In genomic region chr1:145859491-145860159, GRCh38 we compare ENCODE assay signal across 8 cellular contexts. TPM values are rescaled to one million over a fixed set of nuclear protein-coding genes. Genes with fewer than 3 reads are reported as not detected.
DNase-seq lines count a peak whose midpoint lies in the region; ATAC-seq and TF ChIP-seq lines count a peak whose summit lies in the region.

No MANE protein-coding gene starts in this region.

- H3K79me2 ChIP-seq in KMS-11 (ENCODE audit: insufficient read depth, low read depth), result no peaks in the 10 kb centered on the region

- TF ChIP-seq CTCF in KMS-11 (conservative IDR thresholded peaks at IDR 0.05; ENCODE audit: low read depth, low read length) (peak; percentile 7; the same call in 1 of the 2 replicates), natural killer cell (IDR thresholded peaks at IDR 0.05) (no peak)

- H3K4me3 Mint-ChIP-seq in activated T-helper 17 cell treated with anti-CD3 and anti-CD28 coated beads, Interleukin-2, amount 50 U/mL, for 72 hours, result peak overlapping the region; percentile 90
- H3K4me3 Mint-ChIP-seq in natural killer cell, result peak overlapping the region; percentile 94

- ATAC-seq in GM21723 (IDR thresholded peaks at IDR 0.05; ENCODE audit: unreplicated experiment) (peak; percentile 75), natural killer cell (peak; percentile 74 to 87 (median 75))
- ATAC-seq in activated T-helper 17 cell treated with anti-CD3 and anti-CD28 coated beads, Interleukin-2, amount 50 U/mL, for 72 hours (replicated peaks), result peak; percentile 85
- peak; percentile 85 for ATAC-seq in stimulated activated naive CD8-positive, alpha-beta T cell treated with anti-CD3 and anti-CD28 coated beads, Interleukin-15, Interleukin-2, amounts not matched to agents 100 U/mL and 50 U/mL, for 24 hours

- H2AFZ ChIP-seq in KMS-11 (ENCODE audit: low read depth), result peak overlapping the region; percentile 93

- H3K36me3 Mint-ChIP-seq in activated T-helper 17 cell treated with anti-CD3 and anti-CD28 coated beads, Interleukin-2, amount 50 U/mL, for 72 hours (ENCODE audit: low read depth), result peaks cover 22% of the 10 kb centered on the region
- peaks cover 8% of the 10 kb centered on the region for H3K36me3 Mint-ChIP-seq in natural killer cell

- H3K4me2 ChIP-seq in KMS-11, result peak overlapping the region; percentile 74

- DNase-seq in DMS79 (lab: John Stamatoyannopoulos, UW), result peak; percentile 62
- DNase-seq in RKO (ENCODE audit: low spot score), result peak; percentile 87
- peak; percentile 82 for DNase-seq in fibroblast of peridontal ligament (ENCODE audit: extremely low read depth)
- peak; percentile 73 for DNase-seq in natural killer cell
- peak; percentile 88 for DNase-seq in stimulated activated naive CD8-positive, alpha-beta T cell treated with anti-CD3 and anti-CD28 coated beads, Interleukin-15, Interleukin-2, amounts not matched to agents 100 U/mL and 50 U/mL, for 24 hours

- H3K4me3 ChIP-seq in KMS-11 (IDR thresholded peaks at IDR 0.05; ENCODE audit: insufficient read depth, low read depth, low read length), result peak overlapping the region; percentile 100

- peak overlapping the region; percentile 78 for H3K27ac Mint-ChIP-seq in activated T-helper 17 cell treated with anti-CD3 and anti-CD28 coated beads, Interleukin-2, amount 50 U/mL, for 72 hours
- H3K27ac Mint-ChIP-seq in natural killer cell, result peak overlapping the region; percentile 79 to 96

- H3K27me3 ChIP-seq in KMS-11 (ENCODE audit: insufficient read depth, low read depth), result no peaks in the 10 kb centered on the region; the same call in 1 of the 2 replicates

- intact Hi-C loops in natural killer cell (cut with micrococcal nuclease), result loop anchor here (2.0 to 5.0 kb wide), 2 partner anchors 59 to 178 kb away; partner anchors contain the start of gene PEX11B

- H3K9me3 Mint-ChIP-seq in activated T-helper 17 cell treated with anti-CD3 and anti-CD28 coated beads, Interleukin-2, amount 50 U/mL, for 72 hours, result no peaks in the 10 kb centered on the region
- H3K9me3 Mint-ChIP-seq in natural killer cell, result no peaks in the 10 kb centered on the region

- peaks cover 4% of the 10 kb centered on the region; the same call in 1 of the 2 replicates for H3K36me3 ChIP-seq in KMS-11 (ENCODE audit: insufficient read depth)

- peaks cover 17% of the 10 kb centered on the region for H3K4me1 ChIP-seq in KMS-11 (ENCODE audit: low read depth, poor library complexity, severe bottlenecking)

- H3K27me3 Mint-ChIP-seq in activated T-helper 17 cell treated with anti-CD3 and anti-CD28 coated beads, Interleukin-2, amount 50 U/mL, for 72 hours, result no peaks in the 10 kb centered on the region
- H3K27me3 Mint-ChIP-seq in natural killer cell (ENCODE audit: low read depth in 2 of 2), result no peaks in the 10 kb centered on the region

- H3K27ac ChIP-seq in KMS-11, result peak overlapping the region; percentile 22

- H3K4me1 Mint-ChIP-seq in activated T-helper 17 cell treated with anti-CD3 and anti-CD28 coated beads, Interleukin-2, amount 50 U/mL, for 72 hours, result peaks cover 14% of the 10 kb centered on the region
- H3K4me1 Mint-ChIP-seq in natural killer cell, result peaks cover 11 to 36% of the 10 kb centered on the region in 2 donors

- H4K20me1 ChIP-seq in KMS-11 (ENCODE audit: insufficient read depth), result no peaks in the 10 kb centered on the region

- H3K9ac ChIP-seq in KMS-11, result peak overlapping the region; percentile 35; the same call in 1 of the 2 replicates

RNA-seq across cellular contexts. Expression of gene PIAS3, which starts 0.7 kb away (rescaled TPM):
- total RNA-seq in activated T-helper 17 cell treated with anti-CD3 and anti-CD28 coated beads, Interleukin-2, amount 50 U/mL, for 72 hours, result 10 to 100 TPM; 16.3 to 24.6 TPM
- total RNA-seq in natural killer cell, result 10 to 100 TPM; 40.1 to 53.3 (median 51.0) TPM

RNA-seq across cellular contexts. Expression of gene NUDT17, which starts 14.2 kb away (rescaled TPM):
- total RNA-seq in activated T-helper 17 cell treated with anti-CD3 and anti-CD28 coated beads, Interleukin-2, amount 50 U/mL, for 72 hours, result 1 to 10 TPM; 2.3 to 2.7 TPM
- 1 to 10 TPM; 3.3 to 4.9 (median 3.4) TPM for total RNA-seq in natural killer cell

RNA-seq across cellular contexts. Expression of gene ANKRD35, which starts 26.0 kb away (rescaled TPM):
- under 1 TPM; 0.29 to 0.56 TPM for total RNA-seq in activated T-helper 17 cell treated with anti-CD3 and anti-CD28 coated beads, Interleukin-2, amount 50 U/mL, for 72 hours
- under 1 TPM; 0.14 to 0.23 (median 0.23) TPM for total RNA-seq in natural killer cell

RNA-seq across cellular contexts. Expression of gene POLR3C, which starts 35.6 kb away (rescaled TPM):
- total RNA-seq in activated T-helper 17 cell treated with anti-CD3 and anti-CD28 coated beads, Interleukin-2, amount 50 U/mL, for 72 hours, result 10 to 100 TPM; 20.4 to 22.2 TPM
- total RNA-seq in natural killer cell, result 10 to 100 TPM; 26.4 to 37.2 (median 27.5) TPM

RNA-seq across cellular contexts. Expression of gene RNF115, which starts 35.7 kb away (rescaled TPM):
- total RNA-seq in activated T-helper 17 cell treated with anti-CD3 and anti-CD28 coated beads, Interleukin-2, amount 50 U/mL, for 72 hours, result 1 to 10 TPM; 7.9 to 9.3 TPM
- 10 to 100 TPM; 26.7 to 31.8 (median 30.8) TPM for total RNA-seq in natural killer cell

Comparison
In these comparisons a context has a peak if more than half of its experiments do, and no peak if none do; other contexts are left out.
1. Peak in every context shown above with its lines: DNase-seq, ATAC-seq, H3K4me3 ChIP-seq and H3K27ac ChIP-seq.